Comparison of ENCODE assay signal across 28 cellular contexts in the genomic region with DNA sequence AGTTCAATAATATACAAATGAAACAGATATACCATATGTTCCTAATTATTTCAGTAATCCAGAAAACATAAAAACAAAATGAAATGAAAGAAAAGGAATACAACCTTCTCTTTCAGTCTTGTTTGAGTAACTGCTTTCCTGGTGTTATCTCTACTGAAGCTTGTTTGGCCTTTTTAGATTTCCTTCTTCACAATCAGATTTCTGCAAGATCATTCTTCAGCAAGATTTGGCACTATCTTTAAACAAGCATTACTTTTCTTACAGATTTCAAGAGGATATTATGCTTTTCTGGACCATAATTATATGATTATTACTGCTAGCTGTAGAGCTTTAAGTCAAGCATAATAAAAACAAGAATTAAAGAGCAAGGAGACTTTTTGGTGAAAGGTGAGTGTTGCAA.
"Had no signal": no experiment of that assay in that cellular context is flagged by ENCODE, and none has a peak within 500 bp of the region (broad histone marks: within the 10 kb centered on the region; RNA-seq: fewer than 3 reads in every experiment).

No MANE protein-coding gene starts in this region.

- H3K27me3 ChIP-seq: ascending aorta, breast epithelium, cardiac muscle cell, colonic mucosa had no signal

- ATAC-seq: activated naive CD4-positive, alpha-beta T cell treated with anti-CD3 and anti-CD28 coated beads, Interleukin-2, amount 50 U/mL, for 72 hours; activated T-cell treated with anti-CD3 and anti-CD28 coated beads, Interleukin-2, amount 50 U/mL, for 72 hours; esophagus mucosa; WTC11 had no signal

- H3K4me3 ChIP-seq: ascending aorta, breast epithelium, cardiac muscle cell, colonic mucosa had no signal

- H3K4me1 ChIP-seq: ascending aorta, breast epithelium, colonic mucosa had no signal

- H3K9me3 ChIP-seq: ascending aorta, breast epithelium, colonic mucosa had no signal

- DNase-seq: activated CD4-positive, alpha-beta memory T cell treated with anti-CD3 and anti-CD28 coated beads, Interleukin-2, amount 10 ng/mL, durations not matched to agents 7 days and 5 days; activated CD4-positive, alpha-beta T cell treated with anti-CD3 and anti-CD28 coated beads for 1 hour; activated CD4-positive, alpha-beta T cell treated with anti-CD3 and anti-CD28 coated beads for 4 hours; activated CD4-positive, alpha-beta T cell treated with anti-CD3 and anti-CD28 coated beads, Interleukin-2, amount 10 ng/mL, durations not matched to agents 7 days and 5 days; activated CD4-positive, alpha-beta T cell treated with anti-CD3 and anti-CD28 coated beads, Interleukin-2, amount 50 U/mL, for 4 hours; activated CD8-positive, alpha-beta memory T cell treated with anti-CD3 and anti-CD28 coated beads, Interleukin-2, amount 50 U/mL, for 48 hours; activated gamma-delta T cell; activated naive CD4-positive, alpha-beta T cell; activated naive CD4-positive, alpha-beta T cell treated with anti-CD3 and anti-CD28 coated beads, Interleukin-2, amount 10 ng/mL, durations not matched to agents 7 days and 5 days; activated naive CD8-positive, alpha-beta T cell treated with anti-CD3 and anti-CD28 coated beads, Interleukin-2, amount 10 ng/mL, durations not matched to agents 7 days and 5 days; activated T-cell treated with anti-CD3 and anti-CD28 coated beads for 4 hours; activated T-cell treated with anti-CD3 and anti-CD28 coated beads, Interleukin-2, amount 50 U/mL, for 24 hours; activated T-cell treated with anti-CD3 and anti-CD28 coated beads, Interleukin-2, amount 50 U/mL, for 72 hours; central memory CD4-positive, alpha-beta T cell; cerebellar nuclear complex; colonic mucosa; effector memory CD4-positive, alpha-beta T cell; endodermal cell; head of caudate nucleus; T-helper 2 cell had no signal

- H3K36me3 ChIP-seq: breast epithelium, cardiac muscle cell, colonic mucosa had no signal

- FAIRE-seq: frontal cortex had no signal

- H3K27ac ChIP-seq: ascending aorta, breast epithelium, cardiac muscle cell, colonic mucosa, VCaP had no signal
